23 cellular contexts compared by ENCODE assay signal in genomic region chr4:180335571-180335970, GRCh38.
"Had no signal": no experiment of that assay in that cellular context is flagged by ENCODE, and none has a peak within 500 bp of the region (broad histone marks: within the 10 kb centered on the region; RNA-seq: fewer than 3 reads in every experiment).

No MANE protein-coding gene starts in this region.

- H3K27me3 ChIP-seq: SJSA1 had no signal

- H3K27ac ChIP-seq: HL-60, KMS-11, SJSA1, SK-N-MC had no signal

- DNase-seq: Kasumi-1, MM.1S, NCI-H1092 treated with DMSO at 0.1 percent for 48 hours, NCI-H1436, NCI-H187, NCI-H2029, NCI-H2081 treated with DMSO at 0.1 percent for 48 hours, NCI-H2171, NCI-H226, NCI-H446, NCI-H510A, NCI-H524 treated with DMSO at 0.1 percent for 48 hours, NCI-H69, NCI-H774, Right ventricle myocardium superior, RPMI8226, SIG-M5 had no signal

- H3K27me3 Mint-ChIP-seq: IgD-negative memory B cell had no signal

- H3K27ac Mint-ChIP-seq: IgD-negative memory B cell had no signal

- H3K4me1 Mint-ChIP-seq: IgD-negative memory B cell had no signal

- H3K4me3 Mint-ChIP-seq: IgD-negative memory B cell had no signal

- H3K4me3 ChIP-seq: K562, SJSA1, SK-N-MC had no signal

- H3K4me1 ChIP-seq: SJSA1 had no signal

- H3K36me3 ChIP-seq: SJSA1 had no signal

- H3K36me3 Mint-ChIP-seq: IgD-negative memory B cell had no signal

- ATAC-seq: K562 had no signal

- H3K9me3 ChIP-seq: SJSA1 had no signal
